1 cellular context compared by ENCODE assay signal in the genomic region with DNA sequence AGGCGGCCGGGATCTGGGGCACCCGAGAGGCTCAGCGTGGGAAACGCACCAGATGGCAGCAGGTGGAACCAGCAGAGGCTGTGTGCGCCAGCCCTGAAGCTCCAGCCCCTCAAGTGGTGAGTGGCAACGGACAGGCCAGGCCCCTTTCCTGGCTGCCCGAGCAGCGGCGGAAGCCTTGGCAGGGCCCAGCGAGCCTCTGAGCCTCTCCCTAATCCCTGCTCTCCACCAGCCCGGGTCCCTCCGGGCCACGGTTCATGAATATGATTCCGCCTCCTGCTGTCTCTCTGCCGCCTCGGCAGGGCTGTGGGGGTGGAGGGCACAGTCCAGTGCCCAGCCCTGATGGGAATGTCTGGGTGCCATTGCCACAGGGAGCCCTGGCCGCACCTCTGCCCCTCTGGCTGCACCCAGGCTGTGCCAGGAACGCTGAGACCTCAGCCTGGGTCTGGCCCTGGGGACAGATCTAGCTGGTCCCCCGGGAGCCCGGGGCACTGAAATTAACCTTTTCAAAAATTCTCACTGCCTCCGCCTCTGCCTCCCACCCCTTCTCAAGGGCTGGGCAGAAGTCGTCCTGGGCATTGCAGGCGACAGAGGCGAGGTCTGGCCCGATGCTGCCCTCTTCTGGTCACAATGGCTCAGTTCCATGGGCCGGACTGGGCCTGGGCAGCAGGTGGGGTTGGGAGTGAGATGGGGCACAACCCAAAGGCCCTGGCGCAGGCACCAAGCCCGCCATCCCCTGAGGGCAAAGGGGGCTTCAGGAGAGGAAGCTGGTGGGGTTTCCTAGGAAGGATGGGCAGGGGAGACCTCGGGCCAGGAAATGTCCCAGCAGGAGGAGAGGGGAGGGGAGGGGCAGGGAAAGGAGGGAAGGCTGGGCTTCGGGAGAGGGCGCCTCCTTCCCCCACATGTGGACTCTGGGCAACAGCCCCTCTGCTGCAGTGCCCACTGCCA.
TF ChIP-seq lines count a peak whose summit lies in the region.

No MANE protein-coding gene starts in this region.

TF ChIP-seq in HepG2, 621 proteins besides CTCF, POLR2A, EP300 and RAD21 (continues in another document):
- TF ChIP-seq KDM4B (CRISPR knock-in tag; IDR thresholded peaks at IDR 0.05) (no peak), KDM2A (CRISPR knock-in tag; IDR thresholded peaks at IDR 0.05; ENCODE audit: borderline replicate concordance, low read depth) (peak; percentile 41; the same call in 1 of the 2 replicates), ETV6 (CRISPR knock-in tag; conservative IDR thresholded peaks at IDR 0.05) (no peak), ZNF710 (CRISPR knock-in tag; IDR thresholded peaks at IDR 0.05; ENCODE audit: borderline replicate concordance) (no peak), MAFG (CRISPR knock-in tag; IDR thresholded peaks at IDR 0.05) (no peak), PCBP1 (IDR thresholded peaks at IDR 0.05; ENCODE audit: borderline replicate concordance, low read depth, low read length) (peak; percentile 92; the same call in 1 of the 2 replicates), ZNF350 (CRISPR knock-in tag; IDR thresholded peaks at IDR 0.05; ENCODE audit: borderline replicate concordance, low read depth) (0 out of 2 replicates have a peak, but pooled peaks have one; percentile 22), NFE2L1 (CRISPR knock-in tag; IDR thresholded peaks at IDR 0.05; ENCODE audit: borderline replicate concordance) (no peak), RARA (CRISPR knock-in tag; IDR thresholded peaks at IDR 0.05) (no peak), FOXP1 (IDR thresholded peaks at IDR 0.05) (no peak), FOXP1 (CRISPR knock-in tag; IDR thresholded peaks at IDR 0.05) (no peak), ZNF552 (CRISPR knock-in tag; IDR thresholded peaks at IDR 0.05; ENCODE audit: borderline replicate concordance) (no peak), GLI4 (CRISPR knock-in tag; IDR thresholded peaks at IDR 0.05; ENCODE audit: borderline replicate concordance) (no peak), HNRNPLL (IDR thresholded peaks at IDR 0.05; ENCODE audit: low read depth, low read length, poor library complexity, severe bottlenecking) (peak; percentile 17), REL (CRISPR knock-in tag; conservative IDR thresholded peaks at IDR 0.05) (no peak), ZBTB20 (CRISPR knock-in tag; IDR thresholded peaks at IDR 0.05; ENCODE audit: borderline replicate concordance, low read depth) (no peak), TCF7L2 (IDR thresholded peaks at IDR 0.05; ENCODE audit: low read depth, low read length) (no peak), GRHL1 (CRISPR knock-in tag; conservative IDR thresholded peaks at IDR 0.05) (no peak), SALL1 (CRISPR knock-in tag; IDR thresholded peaks at IDR 0.05) (peak; percentile 38; the same call in 1 of the 2 replicates), SYNCRIP (IDR thresholded peaks at IDR 0.05; ENCODE audit: insufficient read depth, low read depth, low read length) (no peak), TRAFD1 (CRISPR knock-in tag; IDR thresholded peaks at IDR 0.05; ENCODE audit: borderline replicate concordance) (no peak), ZZZ3 (CRISPR knock-in tag; IDR thresholded peaks at IDR 0.05; ENCODE audit: borderline replicate concordance) (no peak), EZH2 (conservative IDR thresholded peaks at IDR 0.05; ENCODE audit: low read depth, low read length) (no peak), PITX1 (CRISPR knock-in tag; IDR thresholded peaks at IDR 0.05) (no peak), MBD4 (IDR thresholded peaks at IDR 0.05; ENCODE audit: borderline replicate concordance, low read length) (no peak), ZNF20 (CRISPR knock-in tag; IDR thresholded peaks at IDR 0.05) (no peak), SOX13 (IDR thresholded peaks at IDR 0.05) (no peak), SOX13 (CRISPR knock-in tag; conservative IDR thresholded peaks at IDR 0.05 in 1 of 2, IDR thresholded peaks at IDR 0.05 in 1 of 2) (no peak), ZFX (CRISPR knock-in tag; IDR thresholded peaks at IDR 0.05; ENCODE audit: low read depth) (peak; percentile 48; the same call in 1 of the 2 replicates), RFX3 (CRISPR knock-in tag; IDR thresholded peaks at IDR 0.05) (no peak), MAX (IDR thresholded peaks at IDR 0.05) (peak; percentile 29; the same call in 1 of the 2 replicates), ZMAT5 (CRISPR knock-in tag; IDR thresholded peaks at IDR 0.05; ENCODE audit: borderline replicate concordance, low read depth) (no peak), ZNF569 (CRISPR knock-in tag; IDR thresholded peaks at IDR 0.05; ENCODE audit: borderline replicate concordance) (no peak)
- TF ChIP-seq, protein P1, sequence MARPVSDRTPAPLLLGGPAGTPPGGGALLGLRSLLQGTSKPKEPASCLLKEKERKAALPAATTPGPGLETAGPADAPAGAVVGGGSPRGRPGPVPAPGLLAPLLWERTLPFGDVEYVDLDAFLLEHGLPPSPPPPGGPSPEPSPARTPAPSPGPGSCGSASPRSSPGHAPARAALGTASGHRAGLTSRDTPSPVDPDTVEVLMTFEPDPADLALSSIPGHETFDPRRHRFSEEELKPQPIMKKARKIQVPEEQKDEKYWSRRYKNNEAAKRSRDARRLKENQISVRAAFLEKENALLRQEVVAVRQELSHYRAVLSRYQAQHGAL (CRISPR knock-in tag; IDR thresholded peaks at IDR 0.05; ENCODE audit: not compliant biosample characterization) = no peak
- TF ChIP-seq, protein P2, sequence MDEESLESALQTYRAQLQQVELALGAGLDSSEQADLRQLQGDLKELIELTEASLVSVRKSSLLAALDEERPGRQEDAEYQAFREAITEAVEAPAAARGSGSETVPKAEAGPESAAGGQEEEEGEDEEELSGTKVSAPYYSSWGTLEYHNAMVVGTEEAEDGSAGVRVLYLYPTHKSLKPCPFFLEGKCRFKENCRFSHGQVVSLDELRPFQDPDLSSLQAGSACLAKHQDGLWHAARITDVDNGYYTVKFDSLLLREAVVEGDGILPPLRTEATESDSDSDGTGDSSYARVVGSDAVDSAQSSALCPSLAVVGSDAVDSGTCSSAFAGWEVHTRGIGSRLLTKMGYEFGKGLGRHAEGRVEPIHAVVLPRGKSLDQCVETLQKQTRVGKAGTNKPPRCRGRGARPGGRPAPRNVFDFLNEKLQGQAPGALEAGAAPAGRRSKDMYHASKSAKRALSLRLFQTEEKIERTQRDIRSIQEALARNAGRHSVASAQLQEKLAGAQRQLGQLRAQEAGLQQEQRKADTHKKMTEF (CRISPR knock-in tag; IDR thresholded peaks at IDR 0.05) = no peak
- TF ChIP-seq, protein P3, sequence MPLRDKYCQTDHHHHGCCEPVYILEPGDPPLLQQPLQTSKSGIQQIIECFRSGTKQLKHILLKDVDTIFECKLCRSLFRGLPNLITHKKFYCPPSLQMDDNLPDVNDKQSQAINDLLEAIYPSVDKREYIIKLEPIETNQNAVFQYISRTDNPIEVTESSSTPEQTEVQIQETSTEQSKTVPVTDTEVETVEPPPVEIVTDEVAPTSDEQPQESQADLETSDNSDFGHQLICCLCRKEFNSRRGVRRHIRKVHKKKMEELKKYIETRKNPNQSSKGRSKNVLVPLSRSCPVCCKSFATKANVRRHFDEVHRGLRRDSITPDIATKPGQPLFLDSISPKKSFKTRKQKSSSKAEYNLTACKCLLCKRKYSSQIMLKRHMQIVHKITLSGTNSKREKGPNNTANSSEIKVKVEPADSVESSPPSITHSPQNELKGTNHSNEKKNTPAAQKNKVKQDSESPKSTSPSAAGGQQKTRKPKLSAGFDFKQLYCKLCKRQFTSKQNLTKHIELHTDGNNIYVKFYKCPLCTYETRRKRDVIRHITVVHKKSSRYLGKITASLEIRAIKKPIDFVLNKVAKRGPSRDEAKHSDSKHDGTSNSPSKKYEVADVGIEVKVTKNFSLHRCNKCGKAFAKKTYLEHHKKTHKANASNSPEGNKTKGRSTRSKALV (CRISPR knock-in tag; IDR thresholded peaks at IDR 0.05) = no peak
- TF ChIP-seq, protein P4, sequence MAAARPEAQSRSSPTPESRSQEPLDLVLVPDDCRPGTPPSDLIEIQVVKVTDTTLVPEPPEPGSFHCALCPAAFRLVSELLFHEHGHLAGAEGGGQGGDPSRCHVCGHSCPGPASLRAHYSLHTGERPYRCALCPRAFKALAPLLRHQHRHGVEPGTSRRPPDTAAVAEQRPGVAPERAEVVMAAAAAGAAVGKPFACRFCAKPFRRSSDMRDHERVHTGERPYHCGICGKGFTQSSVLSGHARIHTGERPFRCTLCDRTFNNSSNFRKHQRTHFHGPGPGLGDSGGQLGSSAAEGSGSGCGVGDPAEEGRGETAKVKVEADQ (CRISPR knock-in tag; IDR thresholded peaks at IDR 0.05; ENCODE audit: borderline replicate concordance) = no peak
- TF ChIP-seq, protein P5, sequence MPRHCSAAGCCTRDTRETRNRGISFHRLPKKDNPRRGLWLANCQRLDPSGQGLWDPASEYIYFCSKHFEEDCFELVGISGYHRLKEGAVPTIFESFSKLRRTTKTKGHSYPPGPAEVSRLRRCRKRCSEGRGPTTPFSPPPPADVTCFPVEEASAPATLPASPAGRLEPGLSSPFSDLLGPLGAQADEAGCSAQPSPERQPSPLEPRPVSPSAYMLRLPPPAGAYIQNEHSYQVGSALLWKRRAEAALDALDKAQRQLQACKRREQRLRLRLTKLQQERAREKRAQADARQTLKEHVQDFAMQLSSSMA (CRISPR knock-in tag; IDR thresholded peaks at IDR 0.05) = no peak
- TF ChIP-seq, protein P6, sequence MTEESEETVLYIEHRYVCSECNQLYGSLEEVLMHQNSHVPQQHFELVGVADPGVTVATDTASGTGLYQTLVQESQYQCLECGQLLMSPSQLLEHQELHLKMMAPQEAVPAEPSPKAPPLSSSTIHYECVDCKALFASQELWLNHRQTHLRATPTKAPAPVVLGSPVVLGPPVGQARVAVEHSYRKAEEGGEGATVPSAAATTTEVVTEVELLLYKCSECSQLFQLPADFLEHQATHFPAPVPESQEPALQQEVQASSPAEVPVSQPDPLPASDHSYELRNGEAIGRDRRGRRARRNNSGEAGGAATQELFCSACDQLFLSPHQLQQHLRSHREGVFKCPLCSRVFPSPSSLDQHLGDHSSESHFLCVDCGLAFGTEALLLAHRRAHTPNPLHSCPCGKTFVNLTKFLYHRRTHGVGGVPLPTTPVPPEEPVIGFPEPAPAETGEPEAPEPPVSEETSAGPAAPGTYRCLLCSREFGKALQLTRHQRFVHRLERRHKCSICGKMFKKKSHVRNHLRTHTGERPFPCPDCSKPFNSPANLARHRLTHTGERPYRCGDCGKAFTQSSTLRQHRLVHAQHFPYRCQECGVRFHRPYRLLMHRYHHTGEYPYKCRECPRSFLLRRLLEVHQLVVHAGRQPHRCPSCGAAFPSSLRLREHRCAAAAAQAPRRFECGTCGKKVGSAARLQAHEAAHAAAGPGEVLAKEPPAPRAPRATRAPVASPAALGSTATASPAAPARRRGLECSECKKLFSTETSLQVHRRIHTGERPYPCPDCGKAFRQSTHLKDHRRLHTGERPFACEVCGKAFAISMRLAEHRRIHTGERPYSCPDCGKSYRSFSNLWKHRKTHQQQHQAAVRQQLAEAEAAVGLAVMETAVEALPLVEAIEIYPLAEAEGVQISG (CRISPR knock-in tag; IDR thresholded peaks at IDR 0.05) = no peak
